ENCODE assay signal across 25 cellular contexts in the genomic region with DNA sequence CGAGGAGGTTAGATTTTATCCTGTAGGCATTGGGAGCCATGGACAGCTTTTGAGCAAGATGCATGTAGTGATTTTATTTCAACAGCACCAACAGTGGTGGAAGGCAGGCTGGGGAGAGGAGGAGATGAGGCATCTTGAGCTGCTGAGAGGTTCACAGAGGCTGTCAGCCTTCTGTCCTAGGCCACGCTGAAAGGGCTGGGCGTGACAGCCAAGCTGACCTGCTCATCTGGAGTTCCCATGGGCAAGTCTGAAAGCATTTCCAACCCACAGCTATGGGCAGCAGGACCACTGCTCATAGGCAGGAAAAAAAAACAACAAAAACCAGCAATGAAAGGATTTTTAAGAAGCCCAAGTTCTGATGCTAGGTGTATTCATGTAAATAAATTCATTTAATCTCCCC. TPM values are rescaled to one million over a fixed set of nuclear protein-coding genes. Genes with fewer than 3 reads are reported as not detected.
DNase-seq lines count a peak whose midpoint lies in the region; ATAC-seq, FAIRE-seq and TF ChIP-seq lines count a peak whose summit lies in the region.
"Had no signal": no experiment of that assay in that cellular context is flagged by ENCODE, and none has a peak within 500 bp of the region (broad histone marks: within the 10 kb centered on the region; RNA-seq: fewer than 3 reads in every experiment).

No MANE protein-coding gene starts in this region.

- H3K36me3 ChIP-seq in kidney (ENCODE audit: control insufficient read depth in 1 of 2, insufficient read depth in 2 of 2, low read length in 2 of 2), result no peaks in the 10 kb centered on the region
- no peaks in the 10 kb centered on the region for H3K36me3 ChIP-seq in uterus
- H3K36me3 ChIP-seq: BE2C had no signal

- H3K36me3 Mint-ChIP-seq in activated T-cell treated with anti-CD3 and anti-CD28 coated beads, Interleukin-2, amount 50 U/mL, for 72 hours (ENCODE audit: insufficient read depth in 2 of 2), result no peaks in the 10 kb centered on the region
- H3K36me3 Mint-ChIP-seq in activated T-helper 1 cell treated with anti-CD3 and anti-CD28 coated beads, Interleukin-12 subunit alpha, Interleukin-12 subunit beta, Interleukin-2, Interleukin-4 antibody, amounts not matched to agents 30 ng/mL and 10 ng/mL and 1 ng/mL, durations not matched to agents 14 hours and 24 hours and 36 hours (ENCODE audit: low read depth), result no peaks in the 10 kb centered on the region

- H3K27ac ChIP-seq in kidney (ENCODE audit: low read depth in 2 of 2, low read length in 2 of 2) (no peak overlapping the region), uterus (peak overlapping the region in 1 of 2 donors; percentile 49)

- no peak overlapping the region for H3K9ac ChIP-seq in kidney (ENCODE audit: low read length in 2 of 2)

- no peak overlapping the region for H3K27ac Mint-ChIP-seq in activated T-cell treated with anti-CD3 and anti-CD28 coated beads, Interleukin-2, amount 50 U/mL, for 72 hours
- H3K27ac Mint-ChIP-seq in activated T-helper 1 cell treated with anti-CD3 and anti-CD28 coated beads, Interleukin-12 subunit alpha, Interleukin-12 subunit beta, Interleukin-2, Interleukin-4 antibody, amounts not matched to agents 30 ng/mL and 10 ng/mL and 1 ng/mL, durations not matched to agents 14 hours and 24 hours and 36 hours, result no peak overlapping the region
- H3K27ac Mint-ChIP-seq: CD4-positive, alpha-beta T cell had no signal

- no peak for DNase-seq in activated T-cell treated with anti-CD3 and anti-CD28 coated beads, Interleukin-2, amount 50 U/mL, for 72 hours
- no peak for DNase-seq in activated T-cell treated with anti-CD3 and anti-CD28 coated beads, Interleukin-2, amount 50 U/mL, for 48 hours
- DNase-seq in activated T-helper 1 cell treated with anti-CD3 and anti-CD28 coated beads, Interleukin-12 subunit alpha, Interleukin-12 subunit beta, Interleukin-2, Interleukin-4 antibody, amounts not matched to agents 30 ng/mL and 10 ng/mL and 1 ng/mL, durations not matched to agents 14 hours and 24 hours and 36 hours (ENCODE audit: low spot score), result no peak
- DNase-seq in kidney (peak; percentile 8), uterus (peak; percentile 5 to 8), D721Med (ENCODE audit: insufficient read length, low spot score) (no peak)
- DNase-seq in activated CD8-positive, alpha-beta memory T cell treated with anti-CD3 and anti-CD28 coated beads for 24 hours, result no peak
- DNase-seq: 8988T; BE2C; CD4-positive, alpha-beta T cell; DMS153; GF-D8; KG1; NCI-H187 treated with DMSO at 0.1 percent for 48 hours; NCI-H2227 treated with DMSO at 0.1 percent for 48 hours; NCI-H510A treated with DMSO at 0.1 percent for 48 hours; NCI-H774; SHP77 had no signal

- FAIRE-seq in kidney (lab: Jason Lieb, UNC), result no peak
- FAIRE-seq in D721Med (lab: Jason Lieb, UNC), result no peak
- FAIRE-seq: HepG2 had no signal

- no peaks in the 10 kb centered on the region for H3K9me3 Mint-ChIP-seq in activated T-cell treated with anti-CD3 and anti-CD28 coated beads, Interleukin-2, amount 50 U/mL, for 72 hours
- no peaks in the 10 kb centered on the region for H3K9me3 Mint-ChIP-seq in activated T-helper 1 cell treated with anti-CD3 and anti-CD28 coated beads, Interleukin-12 subunit alpha, Interleukin-12 subunit beta, Interleukin-2, Interleukin-4 antibody, amounts not matched to agents 30 ng/mL and 10 ng/mL and 1 ng/mL, durations not matched to agents 14 hours and 24 hours and 36 hours
- H3K9me3 Mint-ChIP-seq: CD4-positive, alpha-beta T cell had no signal

- TF ChIP-seq POLR2A in uterus (IDR thresholded peaks at IDR 0.05), result no peak

- peaks cover 58% of the 10 kb centered on the region for H3K27me3 Mint-ChIP-seq in activated T-cell treated with anti-CD3 and anti-CD28 coated beads, Interleukin-2, amount 50 U/mL, for 72 hours (ENCODE audit: low read depth)
- H3K27me3 Mint-ChIP-seq in activated T-helper 1 cell treated with anti-CD3 and anti-CD28 coated beads, Interleukin-12 subunit alpha, Interleukin-12 subunit beta, Interleukin-2, Interleukin-4 antibody, amounts not matched to agents 30 ng/mL and 10 ng/mL and 1 ng/mL, durations not matched to agents 14 hours and 24 hours and 36 hours (ENCODE audit: insufficient read depth), result peaks cover 36% of the 10 kb centered on the region

- no peaks in the 10 kb centered on the region for H3K27me3 ChIP-seq in uterus
- H3K27me3 ChIP-seq: BE2C had no signal

- H3K4me1 ChIP-seq in kidney (ENCODE audit: control insufficient read depth in 1 of 2, insufficient read depth in 1 of 2, low read depth in 1 of 2, low read length in 2 of 2), result no peaks in the 10 kb centered on the region
- H3K4me1 ChIP-seq in uterus, result peaks cover 14 to 15% of the 10 kb centered on the region in 2 donors
- H3K4me1 ChIP-seq: Caco-2 had no signal

- H3K9me3 ChIP-seq in kidney (ENCODE audit: control insufficient read depth in 1 of 2, low read length in 2 of 2), result no peaks in the 10 kb centered on the region
- H3K9me3 ChIP-seq in uterus, result no peaks in the 10 kb centered on the region
- H3K9me3 ChIP-seq: BE2C, Caco-2 had no signal

- H3K4me3 ChIP-seq in kidney (ENCODE audit: low read length in 2 of 2), result no peak overlapping the region
- no peak overlapping the region for H3K4me3 ChIP-seq in uterus

- intact Hi-C loops in activated T-helper 1 cell treated with anti-CD3 and anti-CD28 coated beads, Interleukin-12 subunit alpha, Interleukin-12 subunit beta, Interleukin-2, Interleukin-4 antibody, amounts not matched to agents 30 ng/mL and 10 ng/mL and 1 ng/mL, durations not matched to agents 14 hours and 24 hours and 36 hours (cut with micrococcal nuclease), result loop anchor here (5.0 kb wide), 1 partner anchor 191 kb away; no protein-coding TSS in a partner anchor
- intact Hi-C loops in kidney (cut with DNase I) (no loop called here), uterus (cut with DNase I; ENCODE audit: low total_unique reads) (no loop called here)

- H3K4me1 Mint-ChIP-seq in activated T-cell treated with anti-CD3 and anti-CD28 coated beads, Interleukin-2, amount 50 U/mL, for 72 hours (ENCODE audit: low read depth), result peaks cover 47% of the 10 kb centered on the region
- H3K4me1 Mint-ChIP-seq in activated T-helper 1 cell treated with anti-CD3 and anti-CD28 coated beads, Interleukin-12 subunit alpha, Interleukin-12 subunit beta, Interleukin-2, Interleukin-4 antibody, amounts not matched to agents 30 ng/mL and 10 ng/mL and 1 ng/mL, durations not matched to agents 14 hours and 24 hours and 36 hours (ENCODE audit: low read depth), result peaks cover 54% of the 10 kb centered on the region

- peak overlapping the region; percentile 43 to 60 for H3K4me3 Mint-ChIP-seq in activated T-cell treated with anti-CD3 and anti-CD28 coated beads, Interleukin-2, amount 50 U/mL, for 72 hours
- peak overlapping the region; percentile 2 for H3K4me3 Mint-ChIP-seq in activated T-helper 1 cell treated with anti-CD3 and anti-CD28 coated beads, Interleukin-12 subunit alpha, Interleukin-12 subunit beta, Interleukin-2, Interleukin-4 antibody, amounts not matched to agents 30 ng/mL and 10 ng/mL and 1 ng/mL, durations not matched to agents 14 hours and 24 hours and 36 hours
- H3K4me3 Mint-ChIP-seq: CD4-positive, alpha-beta T cell had no signal

- ATAC-seq in activated T-cell treated with anti-CD3 and anti-CD28 coated beads, Interleukin-2, amount 50 U/mL, for 72 hours (replicated peaks in 1 of 2), result no peak
- ATAC-seq in HG02981 (IDR thresholded peaks at IDR 0.05; ENCODE audit: unreplicated experiment), result no peak
- ATAC-seq: HepG2 had no signal

- no peak for TF ChIP-seq CTCF in kidney (IDR thresholded peaks at IDR 0.05; ENCODE audit: borderline replicate concordance, extremely low read depth, insufficient read depth)
- no peak for TF ChIP-seq CTCF in uterus (IDR thresholded peaks at IDR 0.05)
- no peak for TF ChIP-seq CTCF in D721Med (IDR thresholded peaks at IDR 0.05; ENCODE audit: insufficient read depth, missing control alignments)

RNA-seq across cellular contexts. Expression of a gene that starts 7.7 kb away (rescaled TPM):
- 1 to 10 TPM; 2.5 to 3.5 TPM for total RNA-seq in activated T-cell treated with anti-CD3 and anti-CD28 coated beads, Interleukin-2, amount 50 U/mL, for 72 hours
- total RNA-seq in activated T-helper 1 cell treated with anti-CD3 and anti-CD28 coated beads, Interleukin-12 subunit alpha, Interleukin-12 subunit beta, Interleukin-2, Interleukin-4 antibody, amounts not matched to agents 30 ng/mL and 10 ng/mL and 1 ng/mL, durations not matched to agents 14 hours and 24 hours and 36 hours, result 3.4 and 3.6 TPM in 2 replicates
- total RNA-seq in kidney, result 1.2 TPM
- 1.2 TPM for polyA plus RNA-seq in kidney (ENCODE audit: insufficient read depth, low read depth, low replicate concordance)
- 10 to 100 TPM in 2 of 4 donors, 1 to 10 TPM in 2; 3.8 to 46.1 (median 14.1) TPM for total RNA-seq in uterus
- total RNA-seq: Daoy, HepG2 had no signal
- polyA plus RNA-seq: HepG2 had no signal

RNA-seq across cellular contexts. Expression of a gene that starts 22.1 kb away (rescaled TPM):
- not detected for total RNA-seq in activated T-cell treated with anti-CD3 and anti-CD28 coated beads, Interleukin-2, amount 50 U/mL, for 72 hours
- total RNA-seq in activated T-helper 1 cell treated with anti-CD3 and anti-CD28 coated beads, Interleukin-12 subunit alpha, Interleukin-12 subunit beta, Interleukin-2, Interleukin-4 antibody, amounts not matched to agents 30 ng/mL and 10 ng/mL and 1 ng/mL, durations not matched to agents 14 hours and 24 hours and 36 hours, result not detected in 2 replicates
- total RNA-seq in kidney (not detected), uterus (not detected)
- not detected for polyA plus RNA-seq in kidney (ENCODE audit: insufficient read depth, low read depth, low replicate concordance)
- total RNA-seq: CD4-positive, alpha-beta T cell; H4; HepG2; OCI-LY7 had no signal
- polyA plus RNA-seq: AG04450, HepG2 had no signal

RNA-seq across cellular contexts. Expression of a gene that starts 42.5 kb away (rescaled TPM):
- total RNA-seq in activated T-cell treated with anti-CD3 and anti-CD28 coated beads, Interleukin-2, amount 50 U/mL, for 72 hours, result not detected
- not detected in 2 replicates for total RNA-seq in activated T-helper 1 cell treated with anti-CD3 and anti-CD28 coated beads, Interleukin-12 subunit alpha, Interleukin-12 subunit beta, Interleukin-2, Interleukin-4 antibody, amounts not matched to agents 30 ng/mL and 10 ng/mL and 1 ng/mL, durations not matched to agents 14 hours and 24 hours and 36 hours
- not detected for total RNA-seq in kidney
- polyA plus RNA-seq in kidney (ENCODE audit: insufficient read depth, low read depth, low replicate concordance), result not detected
- total RNA-seq in uterus, result not detected
- total RNA-seq: Caco-2; CD4-positive, alpha-beta T cell; Daoy; H4 had no signal
- polyA plus RNA-seq: AG04450, HepG2 had no signal

RNA-seq across cellular contexts. Expression of a gene that starts 49.0 kb away (rescaled TPM):
- total RNA-seq in activated T-cell treated with anti-CD3 and anti-CD28 coated beads, Interleukin-2, amount 50 U/mL, for 72 hours, result 10 to 100 TPM; 11.6 to 18.8 TPM
- total RNA-seq in activated T-helper 1 cell treated with anti-CD3 and anti-CD28 coated beads, Interleukin-12 subunit alpha, Interleukin-12 subunit beta, Interleukin-2, Interleukin-4 antibody, amounts not matched to agents 30 ng/mL and 10 ng/mL and 1 ng/mL, durations not matched to agents 14 hours and 24 hours and 36 hours, result 18.6 and 19.1 TPM in 2 replicates
- total RNA-seq in kidney (26.0 TPM), uterus (10 to 100 TPM; 29.7 to 98.7 (median 46.8) TPM)
- 8.0 TPM for polyA plus RNA-seq in kidney (ENCODE audit: insufficient read depth, low read depth, low replicate concordance)
- total RNA-seq: HepG2, OCI-LY7 had no signal

Comparison
In these comparisons a context has a peak if more than half of its experiments do, and no peak if none do; other contexts are left out.
1. DNase-seq: peak in kidney (single experiment) and uterus (2 of 2); none in activated T-cell treated with anti-CD3 and anti-CD28 coated beads, Interleukin-2, amount 50 U/mL, for 72 hours (0 of 2), activated T-cell treated with anti-CD3 and anti-CD28 coated beads, Interleukin-2, amount 50 U/mL, for 48 hours (0 of 2), activated T-helper 1 cell treated with anti-CD3 and anti-CD28 coated beads, Interleukin-12 subunit alpha, Interleukin-12 subunit beta, Interleukin-2, Interleukin-4 antibody, amounts not matched to agents 30 ng/mL and 10 ng/mL and 1 ng/mL, durations not matched to agents 14 hours and 24 hours and 36 hours (single experiment), activated CD8-positive, alpha-beta memory T cell treated with anti-CD3 and anti-CD28 coated beads for 24 hours (single experiment) and D721Med (single experiment).